In genomic region chr4:54840992-54841768, GRCh38 we compare ENCODE assay signal across 9 cellular contexts.
DNase-seq lines count a peak whose midpoint lies in the region; ATAC-seq and TF ChIP-seq lines count a peak whose summit lies in the region.
"Had no signal": no experiment of that assay in that cellular context is flagged by ENCODE, and none has a peak within 500 bp of the region (broad histone marks: within the 10 kb centered on the region; RNA-seq: fewer than 3 reads in every experiment).

No MANE protein-coding gene starts in this region.

- no peaks in the 10 kb centered on the region for H3K27me3 Mint-ChIP-seq in activated naive CD8-positive, alpha-beta T cell treated with anti-CD3 and anti-CD28 coated beads for 36 hours

- H3K36me3 Mint-ChIP-seq in activated naive CD8-positive, alpha-beta T cell treated with anti-CD3 and anti-CD28 coated beads for 36 hours: no peaks in the 10 kb centered on the region

- intact Hi-C loops in dorsolateral prefrontal cortex (cut with DNase I): loop anchor here (5.0 to 10.0 kb wide), 6 partner anchors 59 to 524 kb away; partner anchors contain the start of gene KIT (in 1 of the 2)

- no peaks in the 10 kb centered on the region for H3K27me3 ChIP-seq in dorsolateral prefrontal cortex

- TF ChIP-seq CTCF in dorsolateral prefrontal cortex (IDR thresholded peaks at IDR 0.05 in 54 of 56, conservative IDR thresholded peaks at IDR 0.05 in 2 of 56; ENCODE audit: low read depth in 1 of 56, partially characterized antibody in 56 of 56): peak in 35 of 56 donors; percentile 16 to 57 (median 32)

- DNase-seq in MV-4-11 (lab: John Stamatoyannopoulos, UW): peak; percentile 62
- DNase-seq in dorsolateral prefrontal cortex: peak in 4 of 10 donors; percentile 15 to 47 (median 38)
- DNase-seq in putamen (ENCODE audit: low spot score): peak; percentile 59
- DNase-seq in activated naive CD8-positive, alpha-beta T cell treated with anti-CD3 and anti-CD28 coated beads for 36 hours: no peak
- no peak for DNase-seq in SHP77 treated with DMSO at 0.1 percent for 48 hours (lab: John Stamatoyannopoulos, UW)
- DNase-seq: activated naive CD4-positive, alpha-beta T cell had no signal

- peak; percentile 79 for ATAC-seq in GM19438 (IDR thresholded peaks at IDR 0.05; ENCODE audit: low read depth, unreplicated experiment)
- no peak for ATAC-seq in HG03439 (IDR thresholded peaks at IDR 0.05; ENCODE audit: unreplicated experiment)
- no peak for ATAC-seq in GM21526 (IDR thresholded peaks at IDR 0.05; ENCODE audit: low FRiP score, unreplicated experiment)

- H3K4me3 Mint-ChIP-seq in activated naive CD8-positive, alpha-beta T cell treated with anti-CD3 and anti-CD28 coated beads for 36 hours: no peak overlapping the region

- no peaks in the 10 kb centered on the region for H3K4me1 Mint-ChIP-seq in activated naive CD8-positive, alpha-beta T cell treated with anti-CD3 and anti-CD28 coated beads for 36 hours

- peak overlapping the region in 4 of 59 donors; percentile 10 to 42 (median 20) for H3K27ac ChIP-seq in dorsolateral prefrontal cortex

- H3K4me3 ChIP-seq in dorsolateral prefrontal cortex: no peak overlapping the region

- H3K9me3 Mint-ChIP-seq in activated naive CD8-positive, alpha-beta T cell treated with anti-CD3 and anti-CD28 coated beads for 36 hours: no peaks in the 10 kb centered on the region

- H3K27ac Mint-ChIP-seq in activated naive CD8-positive, alpha-beta T cell treated with anti-CD3 and anti-CD28 coated beads for 36 hours: no peak overlapping the region

Comparison
In these comparisons a context has a peak if more than half of its experiments do, and no peak if none do; other contexts are left out.
1. DNase-seq: peak in MV-4-11 (single experiment) and putamen (single experiment); none in activated naive CD8-positive, alpha-beta T cell treated with anti-CD3 and anti-CD28 coated beads for 36 hours (single experiment) and SHP77 treated with DMSO at 0.1 percent for 48 hours (single experiment).